In genomic region chr3:183254816-183255730, GRCh38 we compare ENCODE assay signal across 8 cellular contexts. TPM values are rescaled to one million over a fixed set of nuclear protein-coding genes. Genes with fewer than 3 reads are reported as not detected.
DNase-seq lines count a peak whose midpoint lies in the region; ATAC-seq, FAIRE-seq and TF ChIP-seq lines count a peak whose summit lies in the region.

No MANE protein-coding gene starts in this region.

- H3K4me1 Mint-ChIP-seq in astrocyte (ENCODE audit: low read depth, unreplicated experiment): peaks cover 18% of the 10 kb centered on the region

- POLR2A ChIA-PET in BJ (lab: Charles Lee): no interaction called here

- H3K27me3 ChIP-seq in BJ (ENCODE audit: control insufficient read depth, insufficient read depth, low read length) (peaks cover 19% of the 10 kb centered on the region), astrocyte (ENCODE audit: insufficient read depth, low read length) (no peaks in the 10 kb centered on the region), testis (no peaks in the 10 kb centered on the region)

- H4K20me1 ChIP-seq in astrocyte (ENCODE audit: insufficient read depth, low read length): no peaks in the 10 kb centered on the region

- FAIRE-seq in astrocyte (lab: Jason Lieb, UNC): no peak
- FAIRE-seq in GM12891 (lab: Jason Lieb, UNC): no peak

- peak overlapping the region; percentile 60 for H3K27ac Mint-ChIP-seq in astrocyte (ENCODE audit: unreplicated experiment)

- DNase-seq in BJ (ENCODE audit: low read depth): no peak
- peak; percentile 82 for DNase-seq in HT1080 (ENCODE audit: low read depth)
- peak; percentile 15 for DNase-seq in astrocyte (ENCODE audit: low read depth)
- DNase-seq in left kidney (ENCODE audit: low read depth, low spot score): peak; percentile 51
- peak; percentile 34 for DNase-seq in testis
- no peak for DNase-seq in germinal center (ENCODE audit: low spot score)
- DNase-seq in GM12891 (ENCODE audit: insufficient read length, low spot score): no peak

- H3K4me3 Mint-ChIP-seq in astrocyte (ENCODE audit: unreplicated experiment): peak overlapping the region; percentile 85

- no peaks in the 10 kb centered on the region for H3K36me3 Mint-ChIP-seq in astrocyte (ENCODE audit: low read depth, unreplicated experiment)

- intact Hi-C loops in testis (cut with DNase I; ENCODE audit: low total_unique reads): no loop called here

- H3K9me3 Mint-ChIP-seq in astrocyte (ENCODE audit: unreplicated experiment): no peaks in the 10 kb centered on the region

- H3K27me3 Mint-ChIP-seq in astrocyte (ENCODE audit: low read depth, unreplicated experiment): peaks cover 8% of the 10 kb centered on the region

- H3K4me1 ChIP-seq in astrocyte (ENCODE audit: insufficient read depth, low read length) (peaks cover 6% of the 10 kb centered on the region), testis (peaks cover 3% of the 10 kb centered on the region)

- CTCF ChIA-PET in BJ (lab: Yijun Ruan, JAX): interaction anchor here (0.9 kb wide), 1 partner anchor 130 kb away, joined by 3 read pairs; no protein-coding TSS in a partner anchor

- H3K4me2 ChIP-seq in astrocyte (ENCODE audit: low read length): peak overlapping the region; percentile 85

- no peak for TF ChIP-seq POLR2A in testis (IDR thresholded peaks at IDR 0.05)
- TF ChIP-seq POLR2A in GM12891 (IDR thresholded peaks at IDR 0.05; ENCODE audit: low read depth, low read length): no peak

- no peak for ATAC-seq in GM19351 (IDR thresholded peaks at IDR 0.05; ENCODE audit: unreplicated experiment)

- H3K36me3 ChIP-seq in BJ (ENCODE audit: control insufficient read depth, insufficient read depth, low read length): no peaks in the 10 kb centered on the region
- no peaks in the 10 kb centered on the region for H3K36me3 ChIP-seq in astrocyte (ENCODE audit: insufficient read depth, low read length)
- H3K36me3 ChIP-seq in testis (ENCODE audit: low read depth, missing control alignments): no peaks in the 10 kb centered on the region

- H3K9ac ChIP-seq in astrocyte (ENCODE audit: low read length): peak overlapping the region; percentile 86

- WGBS in testis, 2 donors: 44% methylated on average over 16 of the region's 16 CpGs

- H2AFZ ChIP-seq in astrocyte (ENCODE audit: low read depth, low read length): peak overlapping the region; percentile 58

- no peaks in the 10 kb centered on the region for H3K9me3 ChIP-seq in astrocyte (ENCODE audit: insufficient read depth, low read depth, low read length)
- no peaks in the 10 kb centered on the region for H3K9me3 ChIP-seq in testis

- no peak for TF ChIP-seq CTCF in BJ (IDR thresholded peaks at IDR 0.05; ENCODE audit: insufficient read depth, low read depth, low read length)
- no peak for TF ChIP-seq CTCF in astrocyte (IDR thresholded peaks at IDR 0.05; ENCODE audit: insufficient read depth, low read depth, low read length)
- TF ChIP-seq CTCF in testis (IDR thresholded peaks at IDR 0.05): no peak

- peaks cover 34% of the 10 kb centered on the region for H3K79me2 ChIP-seq in astrocyte (ENCODE audit: insufficient read depth, low read length)

- H3K4me3 ChIP-seq in BJ (ENCODE audit: low read depth, low read length): peak overlapping the region; percentile 51
- H3K4me3 ChIP-seq in astrocyte (ENCODE audit: insufficient read depth, low read depth, low read length): peak overlapping the region; percentile 70
- H3K4me3 ChIP-seq in testis: peak overlapping the region; percentile 69 to 77

- H3K27ac ChIP-seq in astrocyte (ENCODE audit: low read depth, low read length): peak overlapping the region; percentile 29
- H3K27ac ChIP-seq in testis: peak overlapping the region; percentile 71 to 90

TF ChIP-seq in GM12891, 5 proteins besides CTCF, POLR2A, EP300 and RAD21:
- no peak for TF ChIP-seq POU2F2 (IDR thresholded peaks at IDR 0.05; ENCODE audit: low read depth, low read length)
- no peak for TF ChIP-seq TAF1 (IDR thresholded peaks at IDR 0.05; ENCODE audit: low read depth, low read length)
- TF ChIP-seq POLR2AphosphoS5 (IDR thresholded peaks at IDR 0.05; ENCODE audit: low read depth, low read length): no peak
- TF ChIP-seq SPI1 (IDR thresholded peaks at IDR 0.05; ENCODE audit: low read depth, low read length): no peak
- TF ChIP-seq PAX5 (IDR thresholded peaks at IDR 0.05; ENCODE audit: insufficient read depth, low read length, severe bottlenecking): no peak

RNA-seq across cellular contexts. Expression of gene B3GNT5, which starts 2.0 kb away (rescaled TPM):
- polyA plus RNA-seq in BJ (2011; rRNA removed): 0.27 and 0.60 TPM in 2 replicates
- polyA minus RNA-seq in BJ (2011; rRNA and poly(A)+ RNA removed): 0.15 and 0.28 TPM in 2 replicates
- total RNA-seq in HT1080 (2014; rRNA removed; shearing (Covaris generic)): 21.6 and 22.5 TPM in 2 replicates
- 47.9 and 66.2 TPM in 2 replicates for polyA plus RNA-seq in HT1080 (2015; cell fraction: cytosol; rRNA removed)
- polyA plus RNA-seq in HT1080 (2015; cell fraction: nucleus; rRNA removed): 30.3 and 31.2 TPM in 2 replicates
- total RNA-seq in astrocyte: 15.1 and 15.8 TPM in 2 replicates
- 1 to 10 TPM; 5.9 to 6.3 TPM for total RNA-seq in testis
- 18.3 TPM for polyA plus RNA-seq in testis (ENCODE audit: insufficient read depth, low read depth, low replicate concordance)
- 0.08 TPM for polyA plus RNA-seq in GM12891 (2012; ENCODE audit: low read depth, missing spikeins)

Comparison
In these comparisons a context has a peak if more than half of its experiments do, and no peak if none do; other contexts are left out.
1. DNase-seq: peak in HT1080 (single experiment), astrocyte (single experiment), left kidney (single experiment) and testis (single experiment); none in BJ (single experiment), germinal center (single experiment) and GM12891 (single experiment).
2. Peak in every context shown above with its lines, with median percentiles within 50 percentile points of each other: H3K4me3 ChIP-seq.